Comparison of ENCODE assay signal across 1 cellular context in the genomic region with DNA sequence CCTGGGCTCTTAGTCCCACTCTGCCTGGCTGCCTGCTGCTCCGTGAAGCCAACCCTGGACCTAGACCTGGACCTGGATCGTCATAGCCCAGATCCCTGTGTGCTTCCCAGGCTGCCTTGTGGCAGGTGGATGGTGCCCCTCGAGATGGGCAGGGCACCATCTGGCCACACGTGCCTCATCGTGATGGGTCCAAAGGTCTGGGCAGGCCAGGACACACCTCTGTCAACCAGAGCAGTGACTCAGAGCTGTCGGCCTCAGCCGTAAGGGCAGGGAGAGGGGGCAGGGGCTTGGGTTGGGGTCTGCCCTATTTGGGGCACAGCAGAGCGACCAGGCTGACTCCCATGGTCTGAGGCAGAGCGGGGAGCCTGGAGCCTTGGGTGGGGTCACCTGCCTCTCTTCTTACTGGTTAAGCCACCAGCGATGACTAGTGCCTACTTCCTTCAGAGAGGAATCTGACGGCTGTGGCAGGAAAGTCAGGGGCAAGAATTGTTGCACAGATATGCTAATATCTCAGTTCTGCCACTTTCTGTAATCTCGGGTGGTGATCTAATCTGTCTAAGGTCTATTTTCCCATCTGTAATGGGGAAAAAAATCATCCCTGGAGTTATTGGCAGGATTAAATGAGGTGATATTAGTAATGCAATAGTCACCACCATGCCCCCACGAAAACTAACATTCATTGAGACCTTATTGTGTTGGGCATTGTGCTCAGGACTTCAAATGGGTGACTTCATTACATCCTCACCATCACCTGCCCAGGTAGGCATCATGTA.
TF ChIP-seq lines count a peak whose summit lies in the region.

No MANE protein-coding gene starts in this region.

TF ChIP-seq in HepG2, 621 proteins besides CTCF, POLR2A, EP300 and RAD21 (continues in another document):
- TF ChIP-seq ONECUT2 (CRISPR knock-in tag; IDR thresholded peaks at IDR 0.05) (no peak), ZNF552 (CRISPR knock-in tag; IDR thresholded peaks at IDR 0.05; ENCODE audit: borderline replicate concordance) (no peak), DMAP1 (CRISPR knock-in tag; IDR thresholded peaks at IDR 0.05) (0 out of 2 replicates have a peak, but pooled peaks have one; percentile 50), ZNF317 (CRISPR knock-in tag; IDR thresholded peaks at IDR 0.05) (no peak), SMAD3 (CRISPR knock-in tag; IDR thresholded peaks at IDR 0.05) (0 out of 2 replicates have a peak, but pooled peaks have one; percentile 18), THYN1 (CRISPR knock-in tag; IDR thresholded peaks at IDR 0.05; ENCODE audit: borderline replicate concordance, low read depth) (no peak), MTA1 (CRISPR knock-in tag; IDR thresholded peaks at IDR 0.05; ENCODE audit: borderline replicate concordance) (peak; percentile 89; the same call in 1 of the 2 replicates), ZNF333 (CRISPR knock-in tag; IDR thresholded peaks at IDR 0.05; ENCODE audit: borderline replicate concordance) (no peak), ZFYVE20 (CRISPR knock-in tag; IDR thresholded peaks at IDR 0.05; ENCODE audit: borderline replicate concordance, low read depth) (no peak), SALL1 (CRISPR knock-in tag; IDR thresholded peaks at IDR 0.05) (peak; percentile 76), ATF7-NPFF (CRISPR knock-in tag; IDR thresholded peaks at IDR 0.05; ENCODE audit: low read depth) (no peak), ZC3H4 (CRISPR knock-in tag; IDR thresholded peaks at IDR 0.05; ENCODE audit: borderline replicate concordance) (no peak), RARA (CRISPR knock-in tag; IDR thresholded peaks at IDR 0.05) (peak; percentile 54), ZNF501 (CRISPR knock-in tag; IDR thresholded peaks at IDR 0.05) (no peak), MXD4 (CRISPR knock-in tag; IDR thresholded peaks at IDR 0.05) (no peak), ZNF703 (CRISPR knock-in tag; IDR thresholded peaks at IDR 0.05; ENCODE audit: borderline replicate concordance) (no peak), ZFP36 (IDR thresholded peaks at IDR 0.05; ENCODE audit: borderline replicate concordance, low read depth, low read length, partially characterized antibody) (no peak), SOX6 (IDR thresholded peaks at IDR 0.05) (no peak), SOX6 (CRISPR knock-in tag; IDR thresholded peaks at IDR 0.05) (peak; percentile 33; the same call in 1 of the 2 replicates), ZSCAN25 (CRISPR knock-in tag; IDR thresholded peaks at IDR 0.05) (no peak), KDM5B (CRISPR knock-in tag; IDR thresholded peaks at IDR 0.05; ENCODE audit: borderline replicate concordance) (0 out of 2 replicates have a peak, but pooled peaks have one; percentile 12)
- TF ChIP-seq, protein P1, sequence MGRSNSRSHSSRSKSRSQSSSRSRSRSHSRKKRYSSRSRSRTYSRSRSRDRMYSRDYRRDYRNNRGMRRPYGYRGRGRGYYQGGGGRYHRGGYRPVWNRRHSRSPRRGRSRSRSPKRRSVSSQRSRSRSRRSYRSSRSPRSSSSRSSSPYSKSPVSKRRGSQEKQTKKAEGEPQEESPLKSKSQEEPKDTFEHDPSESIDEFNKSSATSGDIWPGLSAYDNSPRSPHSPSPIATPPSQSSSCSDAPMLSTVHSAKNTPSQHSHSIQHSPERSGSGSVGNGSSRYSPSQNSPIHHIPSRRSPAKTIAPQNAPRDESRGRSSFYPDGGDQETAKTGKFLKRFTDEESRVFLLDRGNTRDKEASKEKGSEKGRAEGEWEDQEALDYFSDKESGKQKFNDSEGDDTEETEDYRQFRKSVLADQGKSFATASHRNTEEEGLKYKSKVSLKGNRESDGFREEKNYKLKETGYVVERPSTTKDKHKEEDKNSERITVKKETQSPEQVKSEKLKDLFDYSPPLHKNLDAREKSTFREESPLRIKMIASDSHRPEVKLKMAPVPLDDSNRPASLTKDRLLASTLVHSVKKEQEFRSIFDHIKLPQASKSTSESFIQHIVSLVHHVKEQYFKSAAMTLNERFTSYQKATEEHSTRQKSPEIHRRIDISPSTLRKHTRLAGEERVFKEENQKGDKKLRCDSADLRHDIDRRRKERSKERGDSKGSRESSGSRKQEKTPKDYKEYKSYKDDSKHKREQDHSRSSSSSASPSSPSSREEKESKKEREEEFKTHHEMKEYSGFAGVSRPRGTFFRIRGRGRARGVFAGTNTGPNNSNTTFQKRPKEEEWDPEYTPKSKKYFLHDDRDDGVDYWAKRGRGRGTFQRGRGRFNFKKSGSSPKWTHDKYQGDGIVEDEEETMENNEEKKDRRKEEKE (IDR thresholded peaks at IDR 0.05) = no peak
- TF ChIP-seq, protein P2, sequence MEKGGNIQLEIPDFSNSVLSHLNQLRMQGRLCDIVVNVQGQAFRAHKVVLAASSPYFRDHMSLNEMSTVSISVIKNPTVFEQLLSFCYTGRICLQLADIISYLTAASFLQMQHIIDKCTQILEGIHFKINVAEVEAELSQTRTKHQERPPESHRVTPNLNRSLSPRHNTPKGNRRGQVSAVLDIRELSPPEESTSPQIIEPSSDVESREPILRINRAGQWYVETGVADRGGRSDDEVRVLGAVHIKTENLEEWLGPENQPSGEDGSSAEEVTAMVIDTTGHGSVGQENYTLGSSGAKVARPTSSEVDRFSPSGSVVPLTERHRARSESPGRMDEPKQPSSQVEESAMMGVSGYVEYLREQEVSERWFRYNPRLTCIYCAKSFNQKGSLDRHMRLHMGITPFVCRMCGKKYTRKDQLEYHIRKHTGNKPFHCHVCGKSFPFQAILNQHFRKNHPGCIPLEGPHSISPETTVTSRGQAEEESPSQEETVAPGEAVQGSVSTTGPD (CRISPR knock-in tag; IDR thresholded peaks at IDR 0.05) = no peak
- TF ChIP-seq, protein P3, sequence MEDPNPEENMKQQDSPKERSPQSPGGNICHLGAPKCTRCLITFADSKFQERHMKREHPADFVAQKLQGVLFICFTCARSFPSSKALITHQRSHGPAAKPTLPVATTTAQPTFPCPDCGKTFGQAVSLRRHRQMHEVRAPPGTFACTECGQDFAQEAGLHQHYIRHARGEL (CRISPR knock-in tag; IDR thresholded peaks at IDR 0.05) = no peak
- TF ChIP-seq, protein P4, sequence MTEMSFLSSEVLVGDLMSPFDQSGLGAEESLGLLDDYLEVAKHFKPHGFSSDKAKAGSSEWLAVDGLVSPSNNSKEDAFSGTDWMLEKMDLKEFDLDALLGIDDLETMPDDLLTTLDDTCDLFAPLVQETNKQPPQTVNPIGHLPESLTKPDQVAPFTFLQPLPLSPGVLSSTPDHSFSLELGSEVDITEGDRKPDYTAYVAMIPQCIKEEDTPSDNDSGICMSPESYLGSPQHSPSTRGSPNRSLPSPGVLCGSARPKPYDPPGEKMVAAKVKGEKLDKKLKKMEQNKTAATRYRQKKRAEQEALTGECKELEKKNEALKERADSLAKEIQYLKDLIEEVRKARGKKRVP (CRISPR knock-in tag; IDR thresholded peaks at IDR 0.05) = peak in 1 of 2 experiments; percentile 34; a peak in 1 of 4 replicates
- TF ChIP-seq, protein P5, sequence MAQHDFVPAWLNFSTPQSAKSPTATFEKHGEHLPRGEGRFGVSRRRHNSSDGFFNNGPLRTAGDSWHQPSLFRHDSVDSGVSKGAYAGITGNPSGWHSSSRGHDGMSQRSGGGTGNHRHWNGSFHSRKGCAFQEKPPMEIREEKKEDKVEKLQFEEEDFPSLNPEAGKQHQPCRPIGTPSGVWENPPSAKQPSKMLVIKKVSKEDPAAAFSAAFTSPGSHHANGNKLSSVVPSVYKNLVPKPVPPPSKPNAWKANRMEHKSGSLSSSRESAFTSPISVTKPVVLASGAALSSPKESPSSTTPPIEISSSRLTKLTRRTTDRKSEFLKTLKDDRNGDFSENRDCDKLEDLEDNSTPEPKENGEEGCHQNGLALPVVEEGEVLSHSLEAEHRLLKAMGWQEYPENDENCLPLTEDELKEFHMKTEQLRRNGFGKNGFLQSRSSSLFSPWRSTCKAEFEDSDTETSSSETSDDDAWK (CRISPR knock-in tag; IDR thresholded peaks at IDR 0.05) = no peak
- TF ChIP-seq, protein P6, sequence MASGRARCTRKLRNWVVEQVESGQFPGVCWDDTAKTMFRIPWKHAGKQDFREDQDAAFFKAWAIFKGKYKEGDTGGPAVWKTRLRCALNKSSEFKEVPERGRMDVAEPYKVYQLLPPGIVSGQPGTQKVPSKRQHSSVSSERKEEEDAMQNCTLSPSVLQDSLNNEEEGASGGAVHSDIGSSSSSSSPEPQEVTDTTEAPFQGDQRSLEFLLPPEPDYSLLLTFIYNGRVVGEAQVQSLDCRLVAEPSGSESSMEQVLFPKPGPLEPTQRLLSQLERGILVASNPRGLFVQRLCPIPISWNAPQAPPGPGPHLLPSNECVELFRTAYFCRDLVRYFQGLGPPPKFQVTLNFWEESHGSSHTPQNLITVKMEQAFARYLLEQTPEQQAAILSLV (CRISPR knock-in tag; IDR thresholded peaks at IDR 0.05; ENCODE audit: borderline replicate concordance) = no peak
- TF ChIP-seq, protein P7, sequence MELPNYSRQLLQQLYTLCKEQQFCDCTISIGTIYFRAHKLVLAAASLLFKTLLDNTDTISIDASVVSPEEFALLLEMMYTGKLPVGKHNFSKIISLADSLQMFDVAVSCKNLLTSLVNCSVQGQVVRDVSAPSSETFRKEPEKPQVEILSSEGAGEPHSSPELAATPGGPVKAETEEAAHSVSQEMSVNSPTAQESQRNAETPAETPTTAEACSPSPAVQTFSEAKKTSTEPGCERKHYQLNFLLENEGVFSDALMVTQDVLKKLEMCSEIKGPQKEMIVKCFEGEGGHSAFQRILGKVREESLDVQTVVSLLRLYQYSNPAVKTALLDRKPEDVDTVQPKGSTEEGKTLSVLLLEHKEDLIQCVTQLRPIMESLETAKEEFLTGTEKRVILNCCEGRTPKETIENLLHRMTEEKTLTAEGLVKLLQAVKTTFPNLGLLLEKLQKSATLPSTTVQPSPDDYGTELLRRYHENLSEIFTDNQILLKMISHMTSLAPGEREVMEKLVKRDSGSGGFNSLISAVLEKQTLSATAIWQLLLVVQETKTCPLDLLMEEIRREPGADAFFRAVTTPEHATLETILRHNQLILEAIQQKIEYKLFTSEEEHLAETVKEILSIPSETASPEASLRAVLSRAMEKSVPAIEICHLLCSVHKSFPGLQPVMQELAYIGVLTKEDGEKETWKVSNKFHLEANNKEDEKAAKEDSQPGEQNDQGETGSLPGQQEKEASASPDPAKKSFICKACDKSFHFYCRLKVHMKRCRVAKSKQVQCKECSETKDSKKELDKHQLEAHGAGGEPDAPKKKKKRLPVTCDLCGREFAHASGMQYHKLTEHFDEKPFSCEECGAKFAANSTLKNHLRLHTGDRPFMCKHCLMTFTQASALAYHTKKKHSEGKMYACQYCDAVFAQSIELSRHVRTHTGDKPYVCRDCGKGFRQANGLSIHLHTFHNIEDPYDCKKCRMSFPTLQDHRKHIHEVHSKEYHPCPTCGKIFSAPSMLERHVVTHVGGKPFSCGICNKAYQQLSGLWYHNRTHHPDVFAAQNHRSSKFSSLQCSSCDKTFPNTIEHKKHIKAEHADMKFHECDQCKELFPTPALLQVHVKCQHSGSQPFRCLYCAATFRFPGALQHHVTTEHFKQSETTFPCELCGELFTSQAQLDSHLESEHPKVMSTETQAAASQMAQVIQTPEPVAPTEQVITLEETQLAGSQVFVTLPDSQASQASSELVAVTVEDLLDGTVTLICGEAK (IDR thresholded peaks at IDR 0.05) = no peak
- TF ChIP-seq, protein P7 (CRISPR knock-in tag; IDR thresholded peaks at IDR 0.05) = no peak
- TF ChIP-seq, protein P8, sequence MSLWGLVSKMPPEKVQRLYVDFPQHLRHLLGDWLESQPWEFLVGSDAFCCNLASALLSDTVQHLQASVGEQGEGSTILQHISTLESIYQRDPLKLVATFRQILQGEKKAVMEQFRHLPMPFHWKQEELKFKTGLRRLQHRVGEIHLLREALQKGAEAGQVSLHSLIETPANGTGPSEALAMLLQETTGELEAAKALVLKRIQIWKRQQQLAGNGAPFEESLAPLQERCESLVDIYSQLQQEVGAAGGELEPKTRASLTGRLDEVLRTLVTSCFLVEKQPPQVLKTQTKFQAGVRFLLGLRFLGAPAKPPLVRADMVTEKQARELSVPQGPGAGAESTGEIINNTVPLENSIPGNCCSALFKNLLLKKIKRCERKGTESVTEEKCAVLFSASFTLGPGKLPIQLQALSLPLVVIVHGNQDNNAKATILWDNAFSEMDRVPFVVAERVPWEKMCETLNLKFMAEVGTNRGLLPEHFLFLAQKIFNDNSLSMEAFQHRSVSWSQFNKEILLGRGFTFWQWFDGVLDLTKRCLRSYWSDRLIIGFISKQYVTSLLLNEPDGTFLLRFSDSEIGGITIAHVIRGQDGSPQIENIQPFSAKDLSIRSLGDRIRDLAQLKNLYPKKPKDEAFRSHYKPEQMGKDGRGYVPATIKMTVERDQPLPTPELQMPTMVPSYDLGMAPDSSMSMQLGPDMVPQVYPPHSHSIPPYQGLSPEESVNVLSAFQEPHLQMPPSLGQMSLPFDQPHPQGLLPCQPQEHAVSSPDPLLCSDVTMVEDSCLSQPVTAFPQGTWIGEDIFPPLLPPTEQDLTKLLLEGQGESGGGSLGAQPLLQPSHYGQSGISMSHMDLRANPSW (CRISPR knock-in tag; IDR thresholded peaks at IDR 0.05; ENCODE audit: borderline replicate concordance) = no peak
